Comparison of ENCODE assay signal across 9 cellular contexts in the genomic region with DNA sequence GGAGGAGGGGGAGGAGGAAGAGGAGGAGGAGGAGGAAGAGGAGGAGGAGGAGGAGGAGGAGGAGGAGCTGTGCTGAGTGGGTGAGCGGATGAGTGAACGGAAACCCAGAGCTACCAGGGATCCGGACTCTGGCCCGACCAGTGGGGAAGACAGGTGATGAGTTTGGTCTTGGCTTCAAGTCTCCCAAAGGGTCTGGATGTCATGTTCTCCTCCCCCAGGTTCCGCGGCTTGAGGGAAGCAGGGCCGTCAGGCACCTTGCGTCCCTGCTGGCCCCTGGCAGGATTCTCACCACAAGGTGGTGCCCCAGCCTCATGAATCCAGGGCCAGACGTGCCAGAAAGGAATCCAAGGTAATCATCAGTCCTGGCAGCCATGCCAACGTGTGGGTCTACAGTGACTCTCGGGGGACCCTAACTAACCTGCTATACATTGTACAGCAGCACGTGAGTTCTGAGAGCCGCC. TPM values are rescaled to one million over a fixed set of nuclear protein-coding genes. Genes with fewer than 3 reads are reported as not detected.
A peak's percentile ranks its signal among the peaks of the same experiment; 100 is the strongest.
DNase-seq lines count a peak whose midpoint lies in the region; ATAC-seq and TF ChIP-seq lines count a peak whose summit lies in the region.
"Had no signal": no experiment of that assay in that cellular context is flagged by ENCODE, and none has a peak within 500 bp of the region (broad histone marks: within the 10 kb centered on the region; RNA-seq: fewer than 3 reads in every experiment).

No MANE protein-coding gene starts in this region.

- no peak overlapping the region for H3K27ac Mint-ChIP-seq in T-helper 2 cell treated with Interferon-gamma antibody and Interleukin-4, amounts not matched to agents 5 μg/mL and 100 μg/mL, for 36 hours
- H3K27ac Mint-ChIP-seq: immature natural killer cell had no signal

- POLR2A ChIA-PET in A673 (lab: Charles Lee; ENCODE audit: low non-redundant PET) = no interaction called here

- no peaks in the 10 kb centered on the region for H3K9me3 Mint-ChIP-seq in T-helper 2 cell treated with Interferon-gamma antibody and Interleukin-4, amounts not matched to agents 5 μg/mL and 100 μg/mL, for 36 hours
- H3K9me3 Mint-ChIP-seq: immature natural killer cell had no signal

- intact Hi-C loops in A673 (cut with micrococcal nuclease; ENCODE audit: unreplicated experiment) = loop anchor here (1.0 to 5.0 kb wide), 5 partner anchors 131 to 476 kb away; a partner anchor contains a TSS

- H3K4me3 Mint-ChIP-seq in T-helper 2 cell treated with Interferon-gamma antibody and Interleukin-4, amounts not matched to agents 5 μg/mL and 100 μg/mL, for 36 hours = no peak overlapping the region
- H3K4me3 Mint-ChIP-seq: immature natural killer cell had no signal

- H3K4me3 ChIP-seq in A673 (ENCODE audit: low read depth, low read length, poor library complexity, severe bottlenecking) = no peak overlapping the region
- H3K4me3 ChIP-seq in brain microvascular endothelial cell (ENCODE audit: low read depth, low read length) = no peak overlapping the region

- DNase-seq in A673 (ENCODE audit: low spot score) (peak; percentile 83), GM13977 (ENCODE audit: low spot score) (peak; percentile 74), NCI-H128 (lab: John Stamatoyannopoulos, UW; ENCODE audit: unreplicated experiment) (peak; percentile 47), brain microvascular endothelial cell (peak; percentile 22), iPS-NIHi11 (ENCODE audit: low spot score) (peak; percentile 80)
- peak; percentile 55 for DNase-seq in T-helper 2 cell treated with Interferon-gamma antibody and Interleukin-4, amounts not matched to agents 5 μg/mL and 100 μg/mL, for 36 hours (ENCODE audit: low spot score)
- DNase-seq in stimulated activated CD4-positive, alpha-beta T cell treated with anti-CD3 and anti-CD28 coated beads, Interleukin-12 subunit alpha, Interleukin-12 subunit beta, amount 100 ng/mL, for 4 hours = peak; percentile 38

- H3K9me3 ChIP-seq in A673 (ENCODE audit: low read depth, low read length, poor library complexity, severe bottlenecking) = no peaks in the 10 kb centered on the region

- H3K36me3 Mint-ChIP-seq in T-helper 2 cell treated with Interferon-gamma antibody and Interleukin-4, amounts not matched to agents 5 μg/mL and 100 μg/mL, for 36 hours (ENCODE audit: low read depth) = no peaks in the 10 kb centered on the region

- H3K4me1 ChIP-seq in A673 (ENCODE audit: insufficient read depth, low read length, poor library complexity, severe bottlenecking) = peaks cover 9% of the 10 kb centered on the region

- CTCF ChIA-PET in A673 (lab: Charles Lee) = interaction anchor here (0.6 to 1.0 kb wide), 3 partner anchors 12 to 131 kb away, joined by 4 to 16 read pairs (median 4); no protein-coding TSS in a partner anchor

- H3K36me3 ChIP-seq in A673 (ENCODE audit: insufficient read depth, low read length, poor library complexity, severe bottlenecking) (no peaks in the 10 kb centered on the region), brain microvascular endothelial cell (replicated peaks) (no peaks in the 10 kb centered on the region)

- BruUV-seq in A673 (replicated peaks; lab: Mats Ljungman, UMichigan) = no TSS peak

- peaks cover 3% of the 10 kb centered on the region for H3K4me1 Mint-ChIP-seq in T-helper 2 cell treated with Interferon-gamma antibody and Interleukin-4, amounts not matched to agents 5 μg/mL and 100 μg/mL, for 36 hours (ENCODE audit: low read depth)
- H3K4me1 Mint-ChIP-seq: immature natural killer cell had no signal

- peak; percentile 73 for TF ChIP-seq CTCF in A673 (conservative IDR thresholded peaks at IDR 0.05; ENCODE audit: low read depth, low read length)
- peak; percentile 95 for TF ChIP-seq CTCF in GM13977 (IDR thresholded peaks at IDR 0.05; ENCODE audit: extremely low read depth, insufficient read depth, missing control alignments)
- peak; percentile 78 for TF ChIP-seq CTCF in brain microvascular endothelial cell (IDR thresholded peaks at IDR 0.05; ENCODE audit: low read depth, low read length, missing control alignments)

- in situ Hi-C loops in GM13977 (cut with MboI; ENCODE audit: low pct_unique_long_range_greater_than_20kb, low sequenced_read_pairs, unreplicated experiment) (loop anchor here (10.0 to 25.0 kb wide), 2 partner anchors 214 to 476 kb away; no protein-coding TSS in a partner anchor), brain microvascular endothelial cell (cut with HindIII; ENCODE audit: low pct_ligation_motif_present, low sequenced_read_pairs) (no loop called here)

- no peaks in the 10 kb centered on the region for H3K27me3 Mint-ChIP-seq in T-helper 2 cell treated with Interferon-gamma antibody and Interleukin-4, amounts not matched to agents 5 μg/mL and 100 μg/mL, for 36 hours (ENCODE audit: low read depth)

- no peak for ATAC-seq in HG03378 (IDR thresholded peaks at IDR 0.05; ENCODE audit: unreplicated experiment)

- H3K27me3 ChIP-seq in A673 (replicated peaks; ENCODE audit: insufficient read depth, low read depth, low read length, poor library complexity) (no peaks in the 10 kb centered on the region), brain microvascular endothelial cell (replicated peaks) (no peaks in the 10 kb centered on the region)

- H3K27ac ChIP-seq in A673 (ENCODE audit: low read depth, low read length, poor library complexity, severe bottlenecking) (no peak overlapping the region), brain microvascular endothelial cell (no peak overlapping the region)

RNA-seq across cellular contexts. Expression of a gene that starts 13.5 kb away (rescaled TPM):
- 6.9 and 8.6 TPM in 2 replicates for total RNA-seq in A673 (2021)

RNA-seq across cellular contexts. Expression of a gene that starts 39.4 kb away (rescaled TPM):
- total RNA-seq in A673 (2021) = 91.2 and 116 TPM in 2 replicates

Comparison
In these comparisons a context has a peak if more than half of its experiments do, and no peak if none do; other contexts are left out.
1. DNase-seq: peak in every context shown above with its lines; median percentile 83 in A673; 80 in iPS-NIHi11; 74 in GM13977; 55 in T-helper 2 cell treated with Interferon-gamma antibody and Interleukin-4, amounts not matched to agents 5 μg/mL and 100 μg/mL, for 36 hours; 47 in NCI-H128; 38 in stimulated activated CD4-positive, alpha-beta T cell treated with anti-CD3 and anti-CD28 coated beads, Interleukin-12 subunit alpha, Interleukin-12 subunit beta, amount 100 ng/mL, for 4 hours; 22 in brain microvascular endothelial cell.